12 cellular contexts compared by ENCODE assay signal in the genomic region with DNA sequence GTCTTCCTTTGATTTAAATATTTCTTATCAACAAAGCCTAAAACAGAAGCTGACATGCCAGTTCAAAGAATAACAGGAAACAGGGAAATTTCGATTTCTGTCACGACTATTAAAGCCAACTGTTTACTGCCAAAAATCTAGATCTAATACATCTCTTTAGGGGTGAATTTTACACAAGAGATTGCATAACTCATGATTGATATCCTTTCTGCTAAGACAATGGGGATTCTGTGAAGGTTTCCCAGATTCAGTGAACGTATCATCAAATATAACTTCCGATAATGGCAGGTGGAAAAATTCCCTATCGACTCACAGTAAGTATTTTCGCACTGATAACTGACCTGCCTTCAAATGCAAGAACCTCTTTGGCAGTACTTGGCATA. TPM values are rescaled to one million over a fixed set of nuclear protein-coding genes. Genes with fewer than 3 reads are reported as not detected.
DNase-seq lines count a peak whose midpoint lies in the region; ATAC-seq and TF ChIP-seq lines count a peak whose summit lies in the region.
"Had no signal": no experiment of that assay in that cellular context is flagged by ENCODE, and none has a peak within 500 bp of the region (broad histone marks: within the 10 kb centered on the region; RNA-seq: fewer than 3 reads in every experiment).

No MANE protein-coding gene starts in this region.

- no peak overlapping the region for H3K9ac ChIP-seq in IMR-90 (ENCODE audit: low read depth, low read length)

- in situ Hi-C loops in IMR-90 (cut with MboI; ENCODE audit: low sequenced_read_pairs): no loop called here

- peaks cover 30% of the 10 kb centered on the region for H3K4me1 Mint-ChIP-seq in activated CD4-positive, alpha-beta T cell treated with anti-CD3 and anti-CD28 coated beads, Interleukin-2, amount 10 ng/mL, durations not matched to agents 7 days and 5 days
- peaks cover 14% of the 10 kb centered on the region for H3K4me1 Mint-ChIP-seq in central memory CD8-positive, alpha-beta T cell
- H3K4me1 Mint-ChIP-seq: H9 had no signal

- H3K36me3 Mint-ChIP-seq in activated CD4-positive, alpha-beta T cell treated with anti-CD3 and anti-CD28 coated beads, Interleukin-2, amount 10 ng/mL, durations not matched to agents 7 days and 5 days (ENCODE audit: low read depth): no peaks in the 10 kb centered on the region
- no peaks in the 10 kb centered on the region for H3K36me3 Mint-ChIP-seq in central memory CD8-positive, alpha-beta T cell (ENCODE audit: insufficient read depth)

- H3K18ac ChIP-seq in IMR-90 (ENCODE audit: low read depth, low read length): no peak overlapping the region

- H2AK5ac ChIP-seq in IMR-90 (ENCODE audit: low read depth, low read length): no peak overlapping the region

- H2AFZ ChIP-seq in IMR-90 (replicated peaks; ENCODE audit: low read length, poor library complexity): no peak overlapping the region

- peaks cover 4% of the 10 kb centered on the region; the same call in 1 of the 2 replicates for H3K9me1 ChIP-seq in IMR-90 (ENCODE audit: insufficient read depth, low read length)

- no peak overlapping the region for H4K91ac ChIP-seq in IMR-90 (ENCODE audit: insufficient read depth, low read depth, low read length)

- H2AK9ac ChIP-seq in IMR-90 (replicated peaks; ENCODE audit: low read depth, low read length, poor library complexity): no peak overlapping the region

- no peaks in the 10 kb centered on the region for H4K20me1 ChIP-seq in IMR-90 (ENCODE audit: insufficient read depth, low read length)

- H3K27ac ChIP-seq in IMR-90 (ENCODE audit: insufficient read depth, low read length) (no peak overlapping the region), spleen (peak overlapping the region in 6 of 8 donors; percentile 40 to 81 (median 64))

- no peak overlapping the region for H2BK15ac ChIP-seq in IMR-90 (ENCODE audit: low read depth, low read length)

- CTCF ChIA-PET in activated CD4-positive, alpha-beta T cell treated with anti-CD3 and anti-CD28 coated beads, Interleukin-2, amount 10 ng/mL, durations not matched to agents 7 days and 5 days (lab: Charles Lee): interaction anchor here (1.2 to 1.9 kb wide), 2 partner anchors 11 to 15 kb away, joined by 3 to 5 read pairs; no protein-coding TSS in a partner anchor
- CTCF ChIA-PET in IMR-90 (lab: Yijun Ruan, JAX): no interaction called here

- no peak overlapping the region for H2BK20ac ChIP-seq in IMR-90 (ENCODE audit: low read depth, low read length)

- H3K27ac Mint-ChIP-seq in activated CD4-positive, alpha-beta T cell treated with anti-CD3 and anti-CD28 coated beads, Interleukin-2, amount 10 ng/mL, durations not matched to agents 7 days and 5 days: peak overlapping the region; percentile 93
- peak overlapping the region; percentile 65 for H3K27ac Mint-ChIP-seq in central memory CD8-positive, alpha-beta T cell (ENCODE audit: low read depth)
- H3K27ac Mint-ChIP-seq: H9, nephron had no signal

- no TSS peak for BruUV-seq in IMR-90 (replicated peaks; lab: Mats Ljungman, UMichigan)

- H3K36me3 ChIP-seq in IMR-90 (ENCODE audit: control insufficient read depth, insufficient read depth, low read length) (no peaks in the 10 kb centered on the region), spleen (no peaks in the 10 kb centered on the region)

- H3K27me3 ChIP-seq in IMR-90 (ENCODE audit: control insufficient read depth, insufficient read depth, low read length) (no peaks in the 10 kb centered on the region), spleen (replicated peaks in 1 of 7) (no peaks in the 10 kb centered on the region)

- H3K4me3 ChIP-seq in IMR-90 (ENCODE audit: insufficient read depth, low read depth, low read length) (no peak overlapping the region), spleen (peak overlapping the region in 1 of 8 donors; percentile 52)

- H3K9me3 Mint-ChIP-seq in activated CD4-positive, alpha-beta T cell treated with anti-CD3 and anti-CD28 coated beads, Interleukin-2, amount 10 ng/mL, durations not matched to agents 7 days and 5 days: no peaks in the 10 kb centered on the region
- peaks cover 2% of the 10 kb centered on the region for H3K9me3 Mint-ChIP-seq in central memory CD8-positive, alpha-beta T cell
- H3K9me3 Mint-ChIP-seq: H9, nephron had no signal

- no peak overlapping the region for H3K14ac ChIP-seq in IMR-90 (replicated peaks; ENCODE audit: low read depth, low read length)

- H3K23ac ChIP-seq in IMR-90 (ENCODE audit: low read depth, low read length): no peak overlapping the region

- no peak overlapping the region for H2BK120ac ChIP-seq in IMR-90 (ENCODE audit: low read depth, low read length)

- H3K27me3 Mint-ChIP-seq in activated CD4-positive, alpha-beta T cell treated with anti-CD3 and anti-CD28 coated beads, Interleukin-2, amount 10 ng/mL, durations not matched to agents 7 days and 5 days: no peaks in the 10 kb centered on the region
- H3K27me3 Mint-ChIP-seq in central memory CD8-positive, alpha-beta T cell: no peaks in the 10 kb centered on the region

- TF ChIP-seq CTCF in IMR-90 (conservative IDR thresholded peaks at IDR 0.05; ENCODE audit: low read depth, low read length) (no peak), spleen (IDR thresholded peaks at IDR 0.05 in 8 of 11, conservative IDR thresholded peaks at IDR 0.05 in 3 of 11) (no peak)

- no peak overlapping the region for H3K4ac ChIP-seq in IMR-90 (ENCODE audit: low read depth, low read length)

- no peak for DNase-seq in activated CD4-positive, alpha-beta T cell treated with anti-CD3 and anti-CD28 coated beads, Interleukin-2, amount 10 ng/mL, durations not matched to agents 7 days and 5 days
- no peak for DNase-seq in activated CD4-positive, alpha-beta T cell treated with anti-CD3 and anti-CD28 coated beads, Interleukin-2, amount 50 U/mL, for 1 hour
- DNase-seq in IMR-90 (no peak), spleen (no peak), Right ventricle myocardium inferior (ENCODE audit: missing footprints) (no peak), H4 (ENCODE audit: low spot score) (no peak), inferior parietal cortex (ENCODE audit: extremely low spot score) (no peak)
- DNase-seq in central memory CD8-positive, alpha-beta T cell (ENCODE audit: low spot score in 2 of 2): no peak
- DNase-seq: activated CD4-positive, CD25-positive, alpha-beta regulatory T cell treated with anti-CD3 and anti-CD28 coated beads, Interleukin-2, amount 50 U/mL, for 72 hours; H9; SHP77 had no signal

- no peak overlapping the region for H3K56ac ChIP-seq in IMR-90 (ENCODE audit: extremely low read depth, insufficient read depth, low read length)

- no peak for TF ChIP-seq POLR2A in IMR-90 (IDR thresholded peaks at IDR 0.05; ENCODE audit: low read depth, low read length)
- no peak for TF ChIP-seq POLR2A in spleen (IDR thresholded peaks at IDR 0.05)

- TF ChIP-seq RAD21 in IMR-90 (IDR thresholded peaks at IDR 0.05; ENCODE audit: low read length): no peak

- H3K9me3 ChIP-seq in IMR-90 (ENCODE audit: control insufficient read depth, insufficient read depth, low read length) (no peaks in the 10 kb centered on the region), spleen (no peaks in the 10 kb centered on the region)

- no peak overlapping the region for H4K5ac ChIP-seq in IMR-90 (ENCODE audit: low read depth, low read length)

- no CpG with 5 or more reads among the region's 6 CpGs for WGBS in IMR-90 (ENCODE audit: extremely low coverage in 2 of 2, insufficient read length in 1 of 2), 2 experiments
- 44 to 68% (median 57%) methylated on average over 6 of the region's 6 CpGs for WGBS in spleen, 5 donors

- H3K79me1 ChIP-seq in IMR-90 (ENCODE audit: low read depth in 1 of 2, low read length in 2 of 2): no peaks in the 10 kb centered on the region; a peak in 1 of 4 replicates

- POLR2A ChIA-PET in activated CD4-positive, alpha-beta T cell treated with anti-CD3 and anti-CD28 coated beads, Interleukin-2, amount 10 ng/mL, durations not matched to agents 7 days and 5 days (lab: Charles Lee): no interaction called here
- POLR2A ChIA-PET in IMR-90 (lab: Charles Lee; ENCODE audit: unreplicated experiment): no interaction called here

- ATAC-seq in IMR-90 (ENCODE audit: low read depth) (no peak), Right ventricle myocardium inferior (no peak)
- ATAC-seq in central memory CD8-positive, alpha-beta T cell (replicated peaks; ENCODE audit: extremely low read depth, poor library complexity, severe bottlenecking): no peak

- peak overlapping the region; percentile 50 for H3K4me3 Mint-ChIP-seq in activated CD4-positive, alpha-beta T cell treated with anti-CD3 and anti-CD28 coated beads, Interleukin-2, amount 10 ng/mL, durations not matched to agents 7 days and 5 days
- H3K4me3 Mint-ChIP-seq in central memory CD8-positive, alpha-beta T cell: peak overlapping the region; percentile 39
- H3K4me3 Mint-ChIP-seq: H9, nephron had no signal

- H3K4me1 ChIP-seq in IMR-90 (ENCODE audit: control insufficient read depth, insufficient read depth, low read length) (0 out of 2 replicates have a peak, but pooled peaks cover 2% of the 10 kb centered on the region), spleen (peaks cover 0 to 25% (median 17%) of the 10 kb centered on the region in 6 donors)

- no peak overlapping the region for H3K4me2 ChIP-seq in IMR-90 (ENCODE audit: low read depth, low read length)

- H4K8ac ChIP-seq in IMR-90 (ENCODE audit: low read depth in 2 of 2, low read length in 2 of 2): no peak overlapping the region

- H2BK5ac ChIP-seq in IMR-90 (ENCODE audit: low read depth, low read length, poor library complexity, severe bottlenecking): no peak overlapping the region

- intact Hi-C loops in IMR-90 (cut with micrococcal nuclease): no loop called here
- intact Hi-C loops in spleen (cut with DNase I; ENCODE audit: low total_unique reads): no loop called here
- intact Hi-C loops in Right ventricle myocardium inferior (cut with DNase I): no loop called here

- dilution Hi-C loops in IMR-90 (cut with HindIII; ENCODE audit: low sequenced_read_pairs, unreplicated experiment): no loop called here

RNA-seq across cellular contexts. Expression of a gene that starts 42.9 kb away (rescaled TPM):
- total RNA-seq in activated CD4-positive, alpha-beta T cell treated with anti-CD3 and anti-CD28 coated beads, Interleukin-2, amount 10 ng/mL, durations not matched to agents 7 days and 5 days: under 1 TPM; 0.22 to 0.54 TPM
- total RNA-seq in IMR-90 (2012; rRNA removed) (6.9 and 7.2 TPM in 2 replicates), spleen (10 to 100 TPM in 3 of 7 donors, 1 to 10 TPM in 4; 5.8 to 14.0 (median 9.9) TPM), Right ventricle myocardium inferior (56.6 TPM)
- polyA plus RNA-seq in IMR-90 (2012; rRNA removed) (5.6 and 6.0 TPM in 2 replicates), spleen (under 1 TPM; 0.39 to 0.99 (median 0.46) TPM)
- 1.7 and 2.4 TPM in 2 replicates for polyA plus RNA-seq in IMR-90 (2012; cell fraction: cytosol; rRNA removed)
- 3.7 and 6.6 TPM in 2 replicates for polyA plus RNA-seq in IMR-90 (2012; cell fraction: nucleus; rRNA removed; ENCODE audit: low replicate concordance)
- total RNA-seq in H4 (2014; rRNA removed; shearing (Covaris generic)): 3.1 and 4.4 TPM in 2 replicates

RNA-seq across cellular contexts. Expression of a gene that starts 52.4 kb away (rescaled TPM):
- total RNA-seq in activated CD4-positive, alpha-beta T cell treated with anti-CD3 and anti-CD28 coated beads, Interleukin-2, amount 10 ng/mL, durations not matched to agents 7 days and 5 days: 10 to 100 TPM in 1 of 2 experiments, 1 to 10 TPM in 1; 9.2 to 11.7 TPM
- 3.9 and 5.6 TPM in 2 replicates for total RNA-seq in IMR-90 (2012; rRNA removed)
- 6.1 and 14.9 TPM in 2 replicates for polyA plus RNA-seq in IMR-90 (2012; rRNA removed)
- polyA plus RNA-seq in IMR-90 (2012; cell fraction: cytosol; rRNA removed): 5.5 and 37.5 TPM in 2 replicates
- 8.6 and 15.1 TPM in 2 replicates for polyA plus RNA-seq in IMR-90 (2012; cell fraction: nucleus; rRNA removed; ENCODE audit: low replicate concordance)
- 10 to 100 TPM; 12.3 to 37.0 (median 28.2) TPM for total RNA-seq in spleen
- 10 to 100 TPM in 1 of 3 donors, 1 to 10 TPM in 2; 5.7 to 13.6 (median 9.5) TPM for polyA plus RNA-seq in spleen
- total RNA-seq in Right ventricle myocardium inferior: 103 TPM
- 8.5 and 10.7 TPM in 2 replicates for total RNA-seq in H4 (2014; rRNA removed; shearing (Covaris generic))
